8 cellular contexts compared by ENCODE assay signal in the genomic region with DNA sequence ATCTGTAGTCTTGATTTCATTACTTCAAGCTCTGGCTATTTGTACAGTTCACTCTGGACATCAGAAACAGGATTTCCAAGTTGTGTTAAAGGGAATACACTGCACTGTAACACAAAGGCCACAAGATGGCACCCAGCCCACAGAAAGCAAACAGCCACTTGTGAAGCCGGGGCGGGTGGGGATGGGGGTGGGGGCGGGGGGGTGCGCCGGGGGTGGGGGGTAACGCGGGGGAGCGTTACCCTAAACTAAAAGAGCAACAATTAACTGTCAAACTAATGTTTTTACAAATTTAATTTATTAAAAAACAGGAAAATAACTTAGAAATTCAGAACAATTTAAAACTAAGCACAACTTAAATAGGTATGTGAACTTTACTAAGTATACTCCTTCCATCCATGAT. TPM values are rescaled to one million over a fixed set of nuclear protein-coding genes. Genes with fewer than 3 reads are reported as not detected.
DNase-seq lines count a peak whose midpoint lies in the region; ATAC-seq and TF ChIP-seq lines count a peak whose summit lies in the region.

No MANE protein-coding gene starts in this region.

- H3K36me3 ChIP-seq in endodermal cell (ENCODE audit: control insufficient read depth, insufficient read depth, low read length) (no peaks in the 10 kb centered on the region), suprapubic skin (no peaks in the 10 kb centered on the region)

- H3K27ac Mint-ChIP-seq in endodermal cell (no peak overlapping the region), mesothelial cell of epicardium (no peak overlapping the region)

- H3K4me3 Mint-ChIP-seq in endodermal cell: no peak overlapping the region
- no peak overlapping the region for H3K4me3 Mint-ChIP-seq in mesothelial cell of epicardium

- no peaks in the 10 kb centered on the region for H3K27me3 Mint-ChIP-seq in endodermal cell (ENCODE audit: insufficient read depth)
- H3K27me3 Mint-ChIP-seq in mesothelial cell of epicardium (ENCODE audit: low read depth): no peaks in the 10 kb centered on the region

- DNase-seq in DMS114 treated with DMSO at 0.1 percent for 48 hours (lab: John Stamatoyannopoulos, UW; ENCODE audit: unreplicated experiment) (peak; percentile 54), NCI-H1092 (lab: John Stamatoyannopoulos, UW) (peak; percentile 5), endodermal cell (peak; percentile 76), mesothelial cell of epicardium (ENCODE audit: low spot score in 2 of 2, unreplicated experiment in 2 of 2) (peak; percentile 27 to 50), suprapubic skin (ENCODE audit: low spot score in 2 of 2) (no peak)

- H3K27me3 ChIP-seq in endodermal cell (ENCODE audit: control insufficient read depth, insufficient read depth, low read length, poor library complexity, severe bottlenecking): no peaks in the 10 kb centered on the region
- no peaks in the 10 kb centered on the region for H3K27me3 ChIP-seq in suprapubic skin

- no CpG with 5 or more reads among the region's 8 CpGs for WGBS in endodermal cell (ENCODE audit: insufficient coverage in 1 of 2, insufficient read length in 1 of 2), 2 experiments
- 6% methylated on average over 8 of the region's 8 CpGs for WGBS in suprapubic skin

- no peak for TF ChIP-seq POLR2A in suprapubic skin (IDR thresholded peaks at IDR 0.05)

- TF ChIP-seq CTCF in WI38 (IDR thresholded peaks at IDR 0.05; ENCODE audit: low read depth, low read length) (peak; percentile 31; the same call in 1 of the 2 replicates), endodermal cell (conservative IDR thresholded peaks at IDR 0.05) (peak; percentile 78), mesothelial cell of epicardium (IDR thresholded peaks at IDR 0.05; ENCODE audit: unreplicated experiment) (peak; percentile 70), suprapubic skin (IDR thresholded peaks at IDR 0.05) (peak; percentile 3 to 44)

- peak; percentile 75 for ATAC-seq in GM21360 (IDR thresholded peaks at IDR 0.05; ENCODE audit: unreplicated experiment)
- no peak for ATAC-seq in HG03439 (IDR thresholded peaks at IDR 0.05; ENCODE audit: unreplicated experiment)

- no peak overlapping the region for H3K27ac ChIP-seq in endodermal cell (ENCODE audit: low read depth, low read length)
- no peak overlapping the region for H3K27ac ChIP-seq in suprapubic skin

- H3K4me3 ChIP-seq in WI38 (ENCODE audit: low read depth, low read length): no peak overlapping the region
- no peak overlapping the region for H3K4me3 ChIP-seq in endodermal cell (ENCODE audit: low read length)
- H3K4me3 ChIP-seq in suprapubic skin: no peak overlapping the region

- H3K9ac ChIP-seq in endodermal cell (ENCODE audit: extremely low read depth, low read length, poor library complexity, severe bottlenecking): no peak overlapping the region

- H3K9me3 Mint-ChIP-seq in endodermal cell (no peaks in the 10 kb centered on the region), mesothelial cell of epicardium (no peaks in the 10 kb centered on the region)

- H3K4me1 ChIP-seq in endodermal cell (ENCODE audit: control insufficient read depth, insufficient read depth, low read length) (no peaks in the 10 kb centered on the region), suprapubic skin (no peaks in the 10 kb centered on the region)

- TF ChIP-seq EP300 in suprapubic skin (IDR thresholded peaks at IDR 0.05): no peak

- H3K4me1 Mint-ChIP-seq in endodermal cell (no peaks in the 10 kb centered on the region), mesothelial cell of epicardium (no peaks in the 10 kb centered on the region)

- H3K9me3 ChIP-seq in endodermal cell (ENCODE audit: control insufficient read depth, low read length) (no peaks in the 10 kb centered on the region), suprapubic skin (no peaks in the 10 kb centered on the region)

- H3K36me3 Mint-ChIP-seq in endodermal cell (ENCODE audit: low read depth): no peaks in the 10 kb centered on the region
- no peaks in the 10 kb centered on the region for H3K36me3 Mint-ChIP-seq in mesothelial cell of epicardium

RNA-seq across cellular contexts. Expression of gene PRDX4, which starts 27.3 kb away (rescaled TPM):
- total RNA-seq in endodermal cell (100 to 1,000 TPM; 128 to 241 TPM), mesothelial cell of epicardium (165 to 173 TPM (median 170 TPM) in 3 replicates), suprapubic skin (10 to 100 TPM; 27.6 to 47.6 (median 42.2) TPM)
- 129 TPM for polyA plus RNA-seq in endodermal cell (2013, experiment 1 of 2)
- 130 TPM for polyA plus RNA-seq in endodermal cell (2013, experiment 2 of 2)

RNA-seq across cellular contexts. Expression of gene ACOT9, which starts 48.5 kb away (rescaled TPM):
- 10 to 100 TPM; 34.6 to 58.4 TPM for total RNA-seq in endodermal cell
- 32.4 TPM for polyA plus RNA-seq in endodermal cell (2013, experiment 1 of 2)
- 26.2 TPM for polyA plus RNA-seq in endodermal cell (2013, experiment 2 of 2)
- 29.0 to 32.7 TPM (median 32.5 TPM) in 3 replicates for total RNA-seq in mesothelial cell of epicardium
- 10 to 100 TPM; 14.9 to 18.5 (median 16.2) TPM for total RNA-seq in suprapubic skin

Comparison
In these comparisons a context has a peak if more than half of its experiments do, and no peak if none do; other contexts are left out.
1. DNase-seq: peak in DMS114 treated with DMSO at 0.1 percent for 48 hours (single experiment), NCI-H1092 (single experiment), endodermal cell (single experiment) and mesothelial cell of epicardium (2 of 2); none in suprapubic skin (0 of 2).
2. CTCF ChIP-seq: peak in every context shown above with its lines; median percentile 78 in endodermal cell; 70 in mesothelial cell of epicardium; 31 in WI38; 24 in suprapubic skin.